8 cellular contexts compared by ENCODE assay signal in the genomic region with DNA sequence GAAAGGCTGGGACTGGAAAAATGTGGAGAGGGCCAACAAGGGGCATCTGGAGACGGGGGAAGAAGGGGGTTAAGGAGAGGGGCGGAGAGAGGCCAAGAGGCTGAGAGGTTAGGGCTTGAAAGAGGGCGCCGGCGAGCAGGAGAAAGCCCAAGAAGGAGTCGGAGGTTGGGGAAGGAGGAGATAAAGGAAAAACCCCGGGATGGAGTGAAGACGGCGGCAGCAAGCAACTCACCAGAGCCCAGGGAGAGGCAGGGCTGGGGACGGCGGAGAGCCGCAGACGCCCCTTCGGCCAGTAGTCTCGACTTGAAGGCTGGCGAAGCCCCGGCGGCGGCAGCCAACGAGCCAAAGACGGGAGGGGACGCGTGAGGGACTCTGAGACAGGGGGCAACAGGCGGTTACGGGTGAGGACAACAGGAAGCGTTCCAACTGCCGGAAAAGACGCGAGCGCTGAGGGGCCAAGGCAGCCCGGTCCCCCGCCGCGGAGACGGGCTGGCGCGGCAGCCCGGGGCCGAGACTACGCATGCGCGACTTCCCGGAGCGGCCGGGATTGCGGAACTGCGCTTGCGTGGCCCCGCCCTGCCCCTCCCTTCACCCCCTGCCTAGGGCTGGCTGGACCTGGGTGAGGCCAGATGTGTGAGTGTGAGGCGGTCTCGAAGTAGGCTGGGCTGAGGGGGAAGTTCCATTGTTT. TPM values are rescaled to one million over a fixed set of nuclear protein-coding genes. Genes with fewer than 3 reads are reported as not detected.
DNase-seq lines count a peak whose midpoint lies in the region; ATAC-seq and TF ChIP-seq lines count a peak whose summit lies in the region.

STK38 (minus strand) TSS at position 522 of the 688 bp plus-strand sequence. CDS start 7,277 bp downstream, outside the sequence.

- DNase-seq in ACHN (peak; percentile 80), NCI-H345 (lab: John Stamatoyannopoulos, UW) (peak; percentile 85), activated B cell treated with CpG ODN at 0.5 μM for 24 hours (peak; percentile 84), cardiac fibroblast (ENCODE audit: low read depth in 2 of 2) (peak; percentile 89 to 92), immature natural killer cell (peak; percentile 88 to 93 (median 92)), smooth muscle cell of the brain vasculature (ENCODE audit: low read depth, low spot score) (peak; percentile 65)

- POLR2A ChIA-PET in activated B cell treated with CpG ODN at 0.5 μM for 24 hours (lab: Charles Lee), result interaction anchor here (1.0 to 4.8 kb wide), 5 partner anchors 45 to 212 kb away, joined by 3 to 81 read pairs (median 4); partner anchors contain the start of gene SRSF3

- CTCF ChIA-PET in activated B cell treated with CpG ODN at 0.5 μM for 24 hours (lab: Charles Lee), result no interaction called here

- peak within 1 kb of the TSS; percentile 76 to 90 for H3K4me3 ChIP-seq in cardiac fibroblast (replicated peaks in 1 of 2; ENCODE audit: low read depth in 2 of 2, low read length in 2 of 2)

- H3K4me3 Mint-ChIP-seq in activated B cell treated with CpG ODN at 0.5 μM for 24 hours, result peak within 1 kb of the TSS; percentile 98
- H3K4me3 Mint-ChIP-seq in immature natural killer cell, result peak within 1 kb of the TSS; percentile 96 to 99 (median 99)

- TF ChIP-seq CTCF in activated B cell treated with CpG ODN at 0.5 μM for 24 hours (IDR thresholded peaks at IDR 0.05) (no peak), cardiac fibroblast (IDR thresholded peaks at IDR 0.05; ENCODE audit: low read depth, low read length) (no peak)

- peak; percentile 98 for TF ChIP-seq POLR2A in GM18951 (IDR thresholded peaks at IDR 0.05; ENCODE audit: extremely low read depth, insufficient read depth, insufficient read length)

- in situ Hi-C loops in ACHN (cut with HindIII; ENCODE audit: low pct_ligation_motif_present, low pct_unique_long_range_greater_than_20kb, low sequenced_read_pairs) (no loop called here), GM18951 (cut with MboI; ENCODE audit: low sequenced_read_pairs, unreplicated experiment) (no loop called here)

- H3K9me3 Mint-ChIP-seq in activated B cell treated with CpG ODN at 0.5 μM for 24 hours (no peaks in the 10 kb centered on the region), immature natural killer cell (no peaks in the 10 kb centered on the region)

- no peaks in the 10 kb centered on the region for H3K27me3 Mint-ChIP-seq in activated B cell treated with CpG ODN at 0.5 μM for 24 hours
- H3K27me3 Mint-ChIP-seq in immature natural killer cell (ENCODE audit: low read depth in 3 of 3), result peaks cover 16 to 17% (median 17%) of the 10 kb centered on the region in 3 donors

- peak within 1 kb of the TSS; percentile 96 for H3K27ac Mint-ChIP-seq in activated B cell treated with CpG ODN at 0.5 μM for 24 hours
- peak within 1 kb of the TSS; percentile 97 to 99 (median 98) for H3K27ac Mint-ChIP-seq in immature natural killer cell

- ATAC-seq in HG03280 (IDR thresholded peaks at IDR 0.05; ENCODE audit: unreplicated experiment) (peak; percentile 83), activated B cell treated with CpG ODN at 0.5 μM for 24 hours (ENCODE audit: low read depth) (peak; percentile 86)

- H3K36me3 Mint-ChIP-seq in activated B cell treated with CpG ODN at 0.5 μM for 24 hours (ENCODE audit: low read depth) (peaks cover 14% of the 10 kb centered on the region), immature natural killer cell (peaks cover 4 to 7% (median 5%) of the 10 kb centered on the region in 3 donors)

- intact Hi-C loops in activated B cell treated with CpG ODN at 0.5 μM for 24 hours (cut with micrococcal nuclease), result loop anchor here (1.0 to 5.0 kb wide), 6 partner anchors 47 to 1270 kb away; partner anchors contain the start of genes KCTD20, PXT1, SRSF3 and ZFAND3

- H3K4me1 Mint-ChIP-seq in activated B cell treated with CpG ODN at 0.5 μM for 24 hours, result peaks cover 65% of the 10 kb centered on the region
- H3K4me1 Mint-ChIP-seq in immature natural killer cell, result peaks cover 42 to 57% of the 10 kb centered on the region in 2 donors

RNA-seq across cellular contexts. Expression of gene STK38, which starts in this region (rescaled TPM):
- 23.2 and 26.1 TPM in 2 replicates for total RNA-seq in activated B cell treated with CpG ODN at 0.5 μM for 24 hours
- polyA plus RNA-seq in immature natural killer cell, result 100 to 1,000 TPM in 1 of 3 donors, 10 to 100 TPM in 2; 74.2 to 179 (median 81.2) TPM

Comparison
In these comparisons a context has a peak if more than half of its experiments do, and no peak if none do; other contexts are left out.
1. Peak in every context shown above with its lines: DNase-seq, ATAC-seq and H3K4me3 ChIP-seq.